Comparison of ENCODE assay signal across 8 cellular contexts in the genomic region with DNA sequence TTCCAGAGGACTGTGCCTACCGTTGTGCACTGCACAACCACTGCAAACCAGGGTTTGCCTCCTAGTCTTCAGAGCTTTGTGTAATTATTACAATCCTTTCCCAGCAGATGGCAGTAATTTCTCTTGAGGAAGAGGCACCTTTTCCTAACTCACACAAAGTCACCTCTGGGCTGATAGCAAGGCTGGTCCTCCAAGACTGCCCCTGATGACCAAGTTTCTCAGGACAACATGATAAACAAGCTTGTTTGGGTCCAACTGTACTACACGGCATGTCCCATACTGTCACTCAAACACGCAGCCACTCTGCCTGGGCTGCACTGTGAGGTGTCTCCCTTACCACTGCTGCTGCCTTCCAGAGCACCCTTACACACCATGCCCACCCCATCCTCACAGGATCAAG. TPM values are rescaled to one million over a fixed set of nuclear protein-coding genes. Genes with fewer than 3 reads are reported as not detected.
DNase-seq lines count a peak whose midpoint lies in the region; ATAC-seq, FAIRE-seq and TF ChIP-seq lines count a peak whose summit lies in the region.

No MANE protein-coding gene starts in this region.

- no peaks in the 10 kb centered on the region for H3K9me2 ChIP-seq in Karpas-422 (replicated peaks; ENCODE audit: insufficient read depth, low read length)

- no peaks in the 10 kb centered on the region for H4K20me1 ChIP-seq in Karpas-422 (ENCODE audit: insufficient read depth, low read depth, low read length)
- H4K20me1 ChIP-seq in fibroblast of lung (ENCODE audit: control insufficient read depth, extremely low read depth, insufficient read depth, low read length) = no peaks in the 10 kb centered on the region

- intact Hi-C loops in pancreas (cut with DNase I) = no loop called here

- TF ChIP-seq CTCF in RWPE2 (IDR thresholded peaks at IDR 0.05; ENCODE audit: poor library complexity, severe bottlenecking) (peak; percentile 57), fibroblast of lung (conservative IDR thresholded peaks at IDR 0.05 in 1 of 2, IDR thresholded peaks at IDR 0.05 in 1 of 2; ENCODE audit: low read depth in 1 of 2, low read length in 2 of 2) (peak; percentile 53 to 60), pancreas (IDR thresholded peaks at IDR 0.05) (peak; percentile 5 to 23 (median 14))

- H3K79me2 ChIP-seq in Karpas-422 (ENCODE audit: low read length) (no peaks in the 10 kb centered on the region), fibroblast of lung (ENCODE audit: control insufficient read depth, insufficient read depth, low read length) (no peaks in the 10 kb centered on the region)

- no peaks in the 10 kb centered on the region for H3K4me1 ChIP-seq in Karpas-422 (ENCODE audit: low read length)
- H3K4me1 ChIP-seq in RWPE2 (ENCODE audit: insufficient read depth, poor library complexity, severe bottlenecking) = no peaks in the 10 kb centered on the region
- no peaks in the 10 kb centered on the region for H3K4me1 ChIP-seq in fibroblast of lung (ENCODE audit: control insufficient read depth, extremely low read depth, insufficient read depth, low read length)
- H3K4me1 ChIP-seq in pancreas = no peaks in the 10 kb centered on the region

- WGBS in pancreas, 2 donors = 14 to 18% methylated on average over 3 of the region's 3 CpGs

- ATAC-seq in GM19351 (IDR thresholded peaks at IDR 0.05; ENCODE audit: unreplicated experiment) = peak; percentile 83
- ATAC-seq in RWPE2 (ENCODE audit: low read depth) = peak; percentile 67; the same call in 2 of the 3 replicates
- peak in 3 of 4 donors; percentile 77 to 79 (median 77) for ATAC-seq in pancreas
- ATAC-seq in GM21528 (IDR thresholded peaks at IDR 0.05; ENCODE audit: low FRiP score, unreplicated experiment) = no peak

- H3K4me2 ChIP-seq in Karpas-422 (ENCODE audit: low read depth, low read length, poor library complexity, severe bottlenecking) (no peak overlapping the region), fibroblast of lung (ENCODE audit: extremely low read depth, insufficient read depth, low read length) (no peak overlapping the region)

- no peak for FAIRE-seq in pancreas (lab: Jason Lieb, UNC)

- H3K27me3 ChIP-seq in Karpas-422 (ENCODE audit: low read length) = no peaks in the 10 kb centered on the region
- no peaks in the 10 kb centered on the region for H3K27me3 ChIP-seq in RWPE2 (ENCODE audit: insufficient read depth, poor library complexity, severe bottlenecking)
- H3K27me3 ChIP-seq in fibroblast of lung (ENCODE audit: control insufficient read depth, insufficient read depth, low read length) = no peaks in the 10 kb centered on the region
- H3K27me3 ChIP-seq in pancreas = no peaks in the 10 kb centered on the region

- H3K4me3 ChIP-seq in Karpas-422 (ENCODE audit: low read length) (no peak overlapping the region), RWPE2 (ENCODE audit: severe bottlenecking) (no peak overlapping the region), fibroblast of lung (replicated peaks in 1 of 4; ENCODE audit: control extremely low read depth in 1 of 4, insufficient read depth in 1 of 4, low read depth in 3 of 4, low read length in 4 of 4) (no peak overlapping the region), pancreas (no peak overlapping the region)

- H3K36me3 ChIP-seq in Karpas-422 (ENCODE audit: insufficient read depth, low read length) (no peaks in the 10 kb centered on the region), RWPE2 (ENCODE audit: low read depth) (no peaks in the 10 kb centered on the region), fibroblast of lung (ENCODE audit: control insufficient read depth, insufficient read depth, low read length) (no peaks in the 10 kb centered on the region), pancreas (no peaks in the 10 kb centered on the region)

- no peak overlapping the region for H3K27ac ChIP-seq in Karpas-422 (ENCODE audit: low read length)
- H3K27ac ChIP-seq in RWPE2 (ENCODE audit: poor library complexity, severe bottlenecking) = no peak overlapping the region
- H3K27ac ChIP-seq in fibroblast of lung (ENCODE audit: insufficient read depth, low read length) = no peak overlapping the region
- H3K27ac ChIP-seq in pancreas = no peak overlapping the region

- no peak overlapping the region for H2AFZ ChIP-seq in Karpas-422 (ENCODE audit: low read length)
- H2AFZ ChIP-seq in fibroblast of lung (ENCODE audit: low read length) = no peak overlapping the region

- H3K9ac ChIP-seq in Karpas-422 (ENCODE audit: low read length) (no peak overlapping the region), fibroblast of lung (ENCODE audit: insufficient read depth, low read length) (no peak overlapping the region)

- peak; percentile 79 for DNase-seq in DMS 273 (lab: John Stamatoyannopoulos, UW; ENCODE audit: unreplicated experiment)
- peak; percentile 85 for DNase-seq in Karpas-422
- no peak for DNase-seq in RWPE2 (ENCODE audit: low spot score)
- DNase-seq in fibroblast of lung (ENCODE audit: low read depth in 2 of 2) = peak; percentile 45 to 63
- DNase-seq in pancreas = no peak
- no peak for DNase-seq in activated T-cell treated with anti-CD3 and anti-CD28 coated beads, Interleukin-2, amount 50 U/mL, for 48 hours

- H3K9me3 ChIP-seq in Karpas-422 (ENCODE audit: low read length) (no peaks in the 10 kb centered on the region), RWPE2 (ENCODE audit: severe bottlenecking) (no peaks in the 10 kb centered on the region), fibroblast of lung (ENCODE audit: control insufficient read depth, insufficient read depth, low read depth, low read length) (no peaks in the 10 kb centered on the region), pancreas (no peaks in the 10 kb centered on the region)

RNA-seq across cellular contexts. Expression of a gene that starts 39.3 kb away (rescaled TPM):
- total RNA-seq in Karpas-422 (2014; rRNA removed; shearing (Covaris generic); ENCODE audit: low replicate concordance) = 6.3 and 16.0 TPM in 2 replicates
- total RNA-seq in fibroblast of lung (1.0 and 1.8 TPM in 2 replicates), pancreas (1 to 10 TPM; 2.0 to 3.1 (median 2.3) TPM)
- polyA plus RNA-seq in fibroblast of lung (4.2 and 4.6 TPM in 2 replicates), pancreas (1 to 10 TPM; 1.8 to 4.1 TPM)
- 3.9 and 4.4 TPM in 2 replicates for polyA plus RNA-seq in fibroblast of lung (2012)
- polyA minus RNA-seq in fibroblast of lung (ENCODE audit: low replicate concordance) = 0.67 TPM in 1 of 2 replicates, not detected in the other

Comparison
In these comparisons a context has a peak if more than half of its experiments do, and no peak if none do; other contexts are left out.
1. DNase-seq: peak in DMS 273 (single experiment), Karpas-422 (single experiment) and fibroblast of lung (2 of 2); none in RWPE2 (single experiment), pancreas (0 of 6) and activated T-cell treated with anti-CD3 and anti-CD28 coated beads, Interleukin-2, amount 50 U/mL, for 48 hours (0 of 2).
2. Peak in every context shown above with its lines, with median percentiles within 50 percentile points of each other: CTCF ChIP-seq.